ENCODE assay signal across 8 cellular contexts in genomic region chr14:58297412-58297761, GRCh38.
A peak's percentile ranks its signal among the peaks of the same experiment; 100 is the strongest.
DNase-seq lines count a peak whose midpoint lies in the region; ATAC-seq and TF ChIP-seq lines count a peak whose summit lies in the region.

No MANE protein-coding gene starts in this region.

- peaks cover 35% of the 10 kb centered on the region for H3K36me3 ChIP-seq in neuron (ENCODE audit: insufficient read depth, low read length)

- no peaks in the 10 kb centered on the region for H3K27me3 Mint-ChIP-seq in activated naive CD4-positive, alpha-beta T cell treated with anti-CD3 and anti-CD28 coated beads, Interleukin-2, amount 10 ng/mL, durations not matched to agents 7 days and 5 days

- H3K4me1 ChIP-seq in neuron (ENCODE audit: insufficient read depth, low read length), result peaks cover 19% of the 10 kb centered on the region

- TF ChIP-seq CTCF in coronary artery (IDR thresholded peaks at IDR 0.05), result no peak

- H2AFZ ChIP-seq in neuron (ENCODE audit: low read depth, low read length), result peak overlapping the region; percentile 41

- peak; percentile 77 for DNase-seq in coronary artery (ENCODE audit: low spot score)
- DNase-seq in HuH-7 (ENCODE audit: low spot score), result no peak
- no peak for DNase-seq in activated naive CD4-positive, alpha-beta T cell treated with anti-CD3 and anti-CD28 coated beads, Interleukin-2, amount 10 ng/mL, durations not matched to agents 7 days and 5 days
- DNase-seq in NCI-H2029 (lab: John Stamatoyannopoulos, UW), result no peak

- peak overlapping the region; percentile 92 to 94 for H3K27ac ChIP-seq in coronary artery

- H3K36me3 Mint-ChIP-seq in activated naive CD4-positive, alpha-beta T cell treated with anti-CD3 and anti-CD28 coated beads, Interleukin-2, amount 10 ng/mL, durations not matched to agents 7 days and 5 days, result peaks cover 38% of the 10 kb centered on the region

- ATAC-seq in GM18498 (IDR thresholded peaks at IDR 0.05; ENCODE audit: unreplicated experiment), result peak; percentile 7
- ATAC-seq in HG03432 (IDR thresholded peaks at IDR 0.05; ENCODE audit: unreplicated experiment), result peak; percentile 1
- ATAC-seq in GM21390 (IDR thresholded peaks at IDR 0.05; ENCODE audit: unreplicated experiment), result no peak

- no peaks in the 10 kb centered on the region for H3K9me3 Mint-ChIP-seq in activated naive CD4-positive, alpha-beta T cell treated with anti-CD3 and anti-CD28 coated beads, Interleukin-2, amount 10 ng/mL, durations not matched to agents 7 days and 5 days

- CTCF ChIA-PET in activated naive CD4-positive, alpha-beta T cell treated with anti-CD3 and anti-CD28 coated beads, Interleukin-2, amount 10 ng/mL, durations not matched to agents 7 days and 5 days (lab: Charles Lee), result interaction anchor here (1.6 kb wide), 1 partner anchor 99 kb away, joined by 8 read pairs; the partner anchor contains the start of gene TOMM20L

- H3K4me3 ChIP-seq in coronary artery, result peak overlapping the region; percentile 71
- peak overlapping the region; percentile 85 for H3K4me3 ChIP-seq in neuron (ENCODE audit: low read length)

- H3K4me3 Mint-ChIP-seq in activated naive CD4-positive, alpha-beta T cell treated with anti-CD3 and anti-CD28 coated beads, Interleukin-2, amount 10 ng/mL, durations not matched to agents 7 days and 5 days, result no peak overlapping the region

- no peak overlapping the region for H3K27ac Mint-ChIP-seq in activated naive CD4-positive, alpha-beta T cell treated with anti-CD3 and anti-CD28 coated beads, Interleukin-2, amount 10 ng/mL, durations not matched to agents 7 days and 5 days

- no peaks in the 10 kb centered on the region for H3K9me3 ChIP-seq in neuron (ENCODE audit: low read length)

- H3K27me3 ChIP-seq in neuron (ENCODE audit: insufficient read depth, low read length), result no peaks in the 10 kb centered on the region

- H3K4me1 Mint-ChIP-seq in activated naive CD4-positive, alpha-beta T cell treated with anti-CD3 and anti-CD28 coated beads, Interleukin-2, amount 10 ng/mL, durations not matched to agents 7 days and 5 days, result peaks cover 57% of the 10 kb centered on the region
